1 cellular context compared by ENCODE assay signal in the genomic region with DNA sequence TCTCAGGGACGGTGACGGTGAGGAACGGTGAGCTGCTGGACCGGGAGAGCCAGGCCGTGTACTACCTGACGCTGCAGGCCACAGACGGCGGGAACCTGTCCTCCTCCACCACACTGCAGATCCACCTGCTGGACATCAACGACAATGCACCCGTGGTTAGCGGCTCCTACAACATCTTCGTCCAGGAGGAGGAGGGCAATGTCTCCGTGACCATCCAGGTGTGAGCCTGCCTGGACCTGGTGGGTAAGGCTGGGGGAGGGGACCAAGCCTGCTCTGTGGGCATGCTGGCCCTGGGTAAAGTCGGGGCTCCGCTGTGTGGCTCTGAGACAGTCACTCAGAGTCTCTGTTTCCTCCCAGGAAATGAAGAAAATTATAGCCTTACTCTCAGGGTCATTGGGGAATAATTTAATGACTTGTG.
TF ChIP-seq lines count a peak whose summit lies in the region.

No MANE protein-coding gene starts in this region.

TF ChIP-seq in K562, 482 proteins besides CTCF, POLR2A, EP300 and RAD21 (continued from another document):
- TF ChIP-seq, protein P1, sequence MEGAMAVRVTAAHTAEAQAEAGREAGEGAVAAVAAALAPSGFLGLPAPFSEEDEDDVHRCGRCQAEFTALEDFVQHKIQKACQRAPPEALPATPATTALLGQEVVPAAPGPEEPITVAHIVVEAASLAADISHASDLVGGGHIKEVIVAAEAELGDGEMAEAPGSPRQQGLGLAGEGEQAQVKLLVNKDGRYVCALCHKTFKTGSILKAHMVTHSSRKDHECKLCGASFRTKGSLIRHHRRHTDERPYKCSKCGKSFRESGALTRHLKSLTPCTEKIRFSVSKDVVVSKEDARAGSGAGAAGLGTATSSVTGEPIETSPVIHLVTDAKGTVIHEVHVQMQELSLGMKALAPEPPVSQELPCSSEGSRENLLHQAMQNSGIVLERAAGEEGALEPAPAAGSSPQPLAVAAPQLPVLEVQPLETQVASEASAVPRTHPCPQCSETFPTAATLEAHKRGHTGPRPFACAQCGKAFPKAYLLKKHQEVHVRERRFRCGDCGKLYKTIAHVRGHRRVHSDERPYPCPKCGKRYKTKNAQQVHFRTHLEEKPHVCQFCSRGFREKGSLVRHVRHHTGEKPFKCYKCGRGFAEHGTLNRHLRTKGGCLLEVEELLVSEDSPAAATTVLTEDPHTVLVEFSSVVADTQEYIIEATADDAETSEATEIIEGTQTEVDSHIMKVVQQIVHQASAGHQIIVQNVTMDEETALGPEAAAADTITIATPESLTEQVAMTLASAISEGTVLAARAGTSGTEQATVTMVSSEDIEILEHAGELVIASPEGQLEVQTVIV (CRISPR knock-in tag; IDR thresholded peaks at IDR 0.05; ENCODE audit: borderline replicate concordance): no peak
TF ChIP-seq in K562: peak in this region for 26.
